ENCODE assay signal across 1 cellular context in the genomic region with DNA sequence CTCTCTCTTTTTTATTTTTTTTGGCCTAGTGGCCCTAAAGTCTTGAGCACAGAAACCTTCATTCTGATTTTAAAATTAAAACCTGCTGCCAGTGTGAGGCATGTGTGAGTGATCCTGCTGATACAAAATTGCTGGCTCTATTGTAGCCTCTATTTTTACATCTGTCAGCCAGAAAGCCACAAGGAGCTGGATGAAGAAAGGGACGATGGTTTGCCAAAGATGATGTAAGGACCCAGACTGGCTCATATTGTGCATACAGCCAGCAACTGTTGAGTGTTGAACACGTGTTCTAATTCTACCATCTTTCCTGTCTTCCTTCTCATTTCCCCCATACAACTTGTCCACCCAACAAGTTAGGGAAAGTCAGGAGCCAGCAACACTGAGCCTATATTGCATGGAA.
TF ChIP-seq lines count a peak whose summit lies in the region.

No MANE protein-coding gene starts in this region.

TF ChIP-seq in GM23338, 12 proteins besides CTCF, POLR2A, EP300 and RAD21 (continued from another document):
- TF ChIP-seq, protein P1, sequence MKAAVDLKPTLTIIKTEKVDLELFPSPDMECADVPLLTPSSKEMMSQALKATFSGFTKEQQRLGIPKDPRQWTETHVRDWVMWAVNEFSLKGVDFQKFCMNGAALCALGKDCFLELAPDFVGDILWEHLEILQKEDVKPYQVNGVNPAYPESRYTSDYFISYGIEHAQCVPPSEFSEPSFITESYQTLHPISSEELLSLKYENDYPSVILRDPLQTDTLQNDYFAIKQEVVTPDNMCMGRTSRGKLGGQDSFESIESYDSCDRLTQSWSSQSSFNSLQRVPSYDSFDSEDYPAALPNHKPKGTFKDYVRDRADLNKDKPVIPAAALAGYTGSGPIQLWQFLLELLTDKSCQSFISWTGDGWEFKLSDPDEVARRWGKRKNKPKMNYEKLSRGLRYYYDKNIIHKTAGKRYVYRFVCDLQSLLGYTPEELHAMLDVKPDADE (IDR thresholded peaks at IDR 0.05) = no peak
- no peak for TF ChIP-seq EZH2phosphoT487 (IDR thresholded peaks at IDR 0.05; ENCODE audit: unreplicated experiment)
